ENCODE assay signal across 19 cellular contexts in genomic region chr20:47638851-47639250, GRCh38.
"Had no signal": no experiment of that assay in that cellular context is flagged by ENCODE, and none has a peak within 500 bp of the region (broad histone marks: within the 10 kb centered on the region; RNA-seq: fewer than 3 reads in every experiment).

No MANE protein-coding gene starts in this region.

- H3K4me1 ChIP-seq: foreskin keratinocyte, right atrium auricular region, suprapubic skin, thyroid gland, uterus had no signal

- H3K27ac ChIP-seq: foreskin keratinocyte, hepatocyte, right atrium auricular region, suprapubic skin, thyroid gland, uterus had no signal

- ATAC-seq: effector memory CD8-positive, alpha-beta T cell; foreskin keratinocyte; left cardiac atrium; left ventricle myocardium superior had no signal

- H3K27me3 ChIP-seq: foreskin keratinocyte, hepatocyte, right atrium auricular region, suprapubic skin, thyroid gland, upper lobe of left lung, uterus had no signal

- H3K4me3 ChIP-seq: hepatocyte, right atrium auricular region, smooth muscle cell, suprapubic skin, thyroid gland, upper lobe of left lung, uterus had no signal

- H3K36me3 ChIP-seq: uterus had no signal

- H3K9me3 ChIP-seq: right atrium auricular region, suprapubic skin, thyroid gland, upper lobe of left lung, uterus had no signal

- DNase-seq: cerebellar nuclear complex; cortex of kidney; effector memory CD8-positive, alpha-beta T cell; foreskin keratinocyte; kidney; left cardiac atrium; left ventricle myocardium superior; mesendoderm; naive B cell; nephron progenitor cell; stimulated activated CD4-positive, alpha-beta T cell treated with anti-CD3 and anti-CD28 coated beads, Interleukin-2, amount 100 ng/mL, for 48 hours; stimulated activated naive CD4-positive, alpha-beta T cell treated with Interleukin-2 at 50 U/mL for 16 hours; thyroid gland; upper lobe of left lung; uterus had no signal
